ENCODE assay signal across 13 cellular contexts in the genomic region with DNA sequence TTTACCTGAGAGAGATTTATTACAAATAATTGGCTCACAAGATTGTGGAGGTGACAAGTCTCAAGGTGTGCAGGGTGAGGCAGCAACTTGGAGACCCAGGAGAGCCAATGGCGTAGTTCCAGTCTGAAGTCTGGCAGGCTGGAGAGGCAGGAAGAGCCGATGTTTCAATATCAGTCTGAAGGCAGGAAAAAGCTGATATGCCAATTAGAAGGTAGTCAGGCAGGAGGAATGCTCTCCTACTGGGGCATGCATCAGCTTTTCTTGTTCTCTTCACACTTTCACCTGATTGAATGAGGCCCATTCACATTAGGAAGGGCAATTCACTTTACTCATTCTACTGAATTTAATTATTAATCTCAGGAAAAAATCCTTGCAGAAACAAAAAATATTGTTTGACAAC.
"Had no signal": no experiment of that assay in that cellular context is flagged by ENCODE, and none has a peak within 500 bp of the region (broad histone marks: within the 10 kb centered on the region; RNA-seq: fewer than 3 reads in every experiment).

No MANE protein-coding gene starts in this region.

- H3K27ac ChIP-seq: coronary artery, heart left ventricle, right atrium auricular region had no signal

- H3K4me1 ChIP-seq: heart left ventricle, right atrium auricular region had no signal

- H3K4me1 Mint-ChIP-seq: naive thymus-derived CD4-positive, alpha-beta T cell; nephron progenitor cell had no signal

- H3K27me3 ChIP-seq: heart left ventricle, right atrium auricular region had no signal

- DNase-seq: effector CD4-positive, alpha-beta T cell; heart left ventricle; hippocampal formation; naive thymus-derived CD4-positive, alpha-beta T cell; nephron progenitor cell; posterior cingulate gyrus; small intestine; stimulated activated CD4-positive, alpha-beta T cell treated with anti-CD3 and anti-CD28 coated beads, Interleukin-12 subunit alpha, Interleukin-12 subunit beta, amount 100 ng/mL, for 4 hours; stimulated activated CD4-positive, alpha-beta T cell treated with anti-CD3 and anti-CD28 coated beads, Interleukin-2, amount 100 ng/mL, for 48 hours; stimulated activated naive CD4-positive, alpha-beta T cell treated with Interleukin-2 at 50 U/mL for 16 hours had no signal

- ATAC-seq: heart left ventricle; naive thymus-derived CD4-positive, alpha-beta T cell had no signal

- H3K4me3 Mint-ChIP-seq: naive thymus-derived CD4-positive, alpha-beta T cell; nephron progenitor cell; type B pancreatic cell had no signal

- H3K27me3 Mint-ChIP-seq: naive thymus-derived CD4-positive, alpha-beta T cell; type B pancreatic cell had no signal

- H3K36me3 Mint-ChIP-seq: naive thymus-derived CD4-positive, alpha-beta T cell; type B pancreatic cell had no signal

- H3K27ac Mint-ChIP-seq: naive thymus-derived CD4-positive, alpha-beta T cell; nephron progenitor cell; type B pancreatic cell had no signal
